8 cellular contexts compared by ENCODE assay signal in genomic region chr2:118046628-118047210, GRCh38. TPM values are rescaled to one million over a fixed set of nuclear protein-coding genes. Genes with fewer than 3 reads are reported as not detected.
DNase-seq lines count a peak whose midpoint lies in the region; ATAC-seq and TF ChIP-seq lines count a peak whose summit lies in the region.

No MANE protein-coding gene starts in this region.

- intact Hi-C loops in sigmoid colon (cut with DNase I), result loop anchor here (2.0 kb wide), 2 partner anchors 808 to 818 kb away; no protein-coding TSS in a partner anchor

- DNase-seq in ELR (ENCODE audit: low read depth) (peak; percentile 72), RWPE2 (ENCODE audit: low spot score) (no peak), fibroblast of the aortic adventitia (ENCODE audit: low read depth) (peak; percentile 71), sigmoid colon (no peak), coronary artery (ENCODE audit: low spot score) (no peak)
- DNase-seq in Jurkat, Clone E6-1 (ENCODE audit: low read depth, low spot score), result peak; percentile 41
- DNase-seq in activated CD4-positive, alpha-beta T cell treated with anti-CD3 and anti-CD28 coated beads for 48 hours, result no peak

- H3K36me3 ChIP-seq in RWPE2 (ENCODE audit: low read depth) (no peaks in the 10 kb centered on the region), sigmoid colon (no peaks in the 10 kb centered on the region)

- H3K9me3 ChIP-seq in RWPE2 (ENCODE audit: severe bottlenecking), result no peaks in the 10 kb centered on the region
- H3K9me3 ChIP-seq in sigmoid colon, result no peaks in the 10 kb centered on the region

- no peak for TF ChIP-seq EP300 in sigmoid colon (IDR thresholded peaks at IDR 0.05)

- H3K27me3 ChIP-seq in RWPE2 (ENCODE audit: insufficient read depth, poor library complexity, severe bottlenecking) (no peaks in the 10 kb centered on the region), sigmoid colon (peaks cover 0 to 45% (median 13%) of the 10 kb centered on the region in 3 donors)

- TF ChIP-seq CTCF in RWPE2 (IDR thresholded peaks at IDR 0.05; ENCODE audit: poor library complexity, severe bottlenecking) (peak; percentile 83), fibroblast of the aortic adventitia (IDR thresholded peaks at IDR 0.05; ENCODE audit: insufficient read depth, low read length) (peak; percentile 62), sigmoid colon (IDR thresholded peaks at IDR 0.05) (peak in 3 of 4 experiments; percentile 21 to 56 (median 40)), coronary artery (IDR thresholded peaks at IDR 0.05) (no peak)

- no peak overlapping the region for H3K4me3 ChIP-seq in Jurkat, Clone E6-1 (ENCODE audit: low read length)
- no peak overlapping the region for H3K4me3 ChIP-seq in RWPE2 (ENCODE audit: severe bottlenecking)
- no peak overlapping the region for H3K4me3 ChIP-seq in fibroblast of the aortic adventitia (ENCODE audit: low read depth, low read length)
- no peak overlapping the region for H3K4me3 ChIP-seq in sigmoid colon
- H3K4me3 ChIP-seq in coronary artery, result no peak overlapping the region

- 8 to 12% methylated on average over 4 of the region's 4 CpGs for WGBS in sigmoid colon, 2 donors

- H3K27ac ChIP-seq in RWPE2 (ENCODE audit: poor library complexity, severe bottlenecking), result peak overlapping the region; percentile 1
- H3K27ac ChIP-seq in sigmoid colon, result no peak overlapping the region
- H3K27ac ChIP-seq in coronary artery, result no peak overlapping the region

- no peak for TF ChIP-seq POLR2A in sigmoid colon (IDR thresholded peaks at IDR 0.05)

- H3K4me1 ChIP-seq in RWPE2 (ENCODE audit: insufficient read depth, poor library complexity, severe bottlenecking), result peaks cover 24% of the 10 kb centered on the region
- H3K4me1 ChIP-seq in sigmoid colon, result peaks cover 0 to 3% (median 0%) of the 10 kb centered on the region in 4 donors

- 0 out of 3 replicates have a peak, but pooled peaks have one; percentile 35 for ATAC-seq in RWPE2 (ENCODE audit: low read depth)
- ATAC-seq in GM21360 (IDR thresholded peaks at IDR 0.05; ENCODE audit: unreplicated experiment), result no peak

RNA-seq across cellular contexts. Expression of gene CCDC93, which starts 32.8 kb away (rescaled TPM):
- polyA plus RNA-seq in Jurkat, Clone E6-1 (2012; ENCODE audit: insufficient read depth, insufficient read length), result 33.0 TPM
- total RNA-seq in fibroblast of the aortic adventitia (ENCODE audit: low replicate concordance) (23.9 and 30.5 TPM in 2 replicates), sigmoid colon (10 to 100 TPM; 12.5 to 25.5 (median 15.3) TPM)
- 10 to 100 TPM in 1 of 3 donors, 1 to 10 TPM in 2; 4.2 to 11.3 (median 6.0) TPM for polyA plus RNA-seq in sigmoid colon

RNA-seq across cellular contexts. Expression of gene INSIG2, which starts 41.6 kb away (rescaled TPM):
- polyA plus RNA-seq in Jurkat, Clone E6-1 (2012; ENCODE audit: insufficient read depth, insufficient read length), result 20.1 TPM
- total RNA-seq in fibroblast of the aortic adventitia (ENCODE audit: low replicate concordance), result 5.3 and 9.5 TPM in 2 replicates
- total RNA-seq in sigmoid colon, result 10 to 100 TPM; 15.2 to 20.7 (median 18.6) TPM
- 10 to 100 TPM in 1 of 3 donors, 1 to 10 TPM in 2; 7.2 to 10.9 (median 7.9) TPM for polyA plus RNA-seq in sigmoid colon

Comparison
In these comparisons a context has a peak if more than half of its experiments do, and no peak if none do; other contexts are left out.
1. DNase-seq: peak in ELR (single experiment), Jurkat, Clone E6-1 (single experiment) and fibroblast of the aortic adventitia (single experiment); none in RWPE2 (single experiment), sigmoid colon (single experiment), coronary artery (single experiment) and activated CD4-positive, alpha-beta T cell treated with anti-CD3 and anti-CD28 coated beads for 48 hours (single experiment).